ENCODE assay signal across 27 cellular contexts in genomic region chr3:156176629-156177210, GRCh38.
"Had no signal": no experiment of that assay in that cellular context is flagged by ENCODE, and none has a peak within 500 bp of the region (broad histone marks: within the 10 kb centered on the region; RNA-seq: fewer than 3 reads in every experiment).

No MANE protein-coding gene starts in this region.

- H3K27me3 ChIP-seq: stomach, suprapubic skin, testis, thyroid gland, tibial artery, tibial nerve, transverse colon, upper lobe of left lung, upper lobe of right lung, uterus, vagina had no signal

- H3K4me1 Mint-ChIP-seq: stimulated activated effector memory CD8-positive, alpha-beta T cell treated with anti-CD3 and anti-CD28 coated beads, Interleukin-12 subunit alpha, Interleukin-12 subunit beta, amount 100 ng/mL, for 72 hours; stimulated activated memory B cell treated with anti-CD40 and anti-IgM and Interleukin-4, amounts not matched to agents 10 μg/mL and 1 μg/mL and 100 μg/mL, for 72 hours; stimulated activated naive CD8-positive, alpha-beta T cell treated with anti-CD3 and anti-CD28 coated beads, Interleukin-15, amount 100 ng/mL, for 72 hours had no signal

- DNase-seq: stimulated activated CD4-positive, alpha-beta T cell treated with anti-CD3 and anti-CD28 coated beads, Interleukin-2, amount 100 ng/mL, for 48 hours; stimulated activated CD4-positive, alpha-beta T cell treated with anti-CD3 and anti-CD28 coated beads, Interleukin-4, amount 100 ng/mL, for 1 hour; stimulated activated CD4-positive, alpha-beta T cell treated with anti-CD3 and anti-CD28 coated beads, Interleukin-4, amount 100 ng/mL, for 24 hours; stimulated activated CD4-positive, alpha-beta T cell treated with anti-CD3 and anti-CD28 coated beads, Interleukin-4, amount 100 ng/mL, for 4 hours; stimulated activated CD8-positive, alpha-beta memory T cell treated with anti-CD3 and anti-CD28 coated beads, Interleukin-4, amount 100 ng/mL, for 48 hours; stimulated activated naive CD4-positive, alpha-beta T cell; stimulated activated naive CD4-positive, alpha-beta T cell treated with Interleukin-2 at 50 U/mL for 16 hours; stimulated activated naive CD8-positive, alpha-beta T cell treated with anti-CD3 and anti-CD28 coated beads, Interleukin-15, amount 100 ng/mL, for 72 hours; stimulated activated naive CD8-positive, alpha-beta T cell treated with anti-CD3 and anti-CD28 coated beads, Interleukin-15, Interleukin-2, amounts not matched to agents 100 U/mL and 50 U/mL, for 24 hours; stomach; substantia nigra; testis; thyroid gland; tibial artery; transverse colon; trophoblast cell; upper lobe of right lung; uterus had no signal

- H3K36me3 Mint-ChIP-seq: stimulated activated effector memory CD8-positive, alpha-beta T cell treated with anti-CD3 and anti-CD28 coated beads, Interleukin-12 subunit alpha, Interleukin-12 subunit beta, amount 100 ng/mL, for 72 hours; stimulated activated memory B cell treated with anti-CD40 and anti-IgM and Interleukin-4, amounts not matched to agents 10 μg/mL and 1 μg/mL and 100 μg/mL, for 72 hours; type B pancreatic cell had no signal

- H3K36me3 ChIP-seq: stomach, suprapubic skin, thoracic aorta, thyroid gland, tibial artery, tibial nerve, transverse colon, upper lobe of left lung, upper lobe of right lung, uterus, vagina had no signal

- H3K4me1 ChIP-seq: suprapubic skin, tibial nerve, transverse colon, upper lobe of left lung, upper lobe of right lung, uterus, vagina had no signal

- H3K4me3 Mint-ChIP-seq: stimulated activated effector memory CD8-positive, alpha-beta T cell treated with anti-CD3 and anti-CD28 coated beads, Interleukin-12 subunit alpha, Interleukin-12 subunit beta, amount 100 ng/mL, for 72 hours; stimulated activated memory B cell treated with anti-CD40 and anti-IgM and Interleukin-4, amounts not matched to agents 10 μg/mL and 1 μg/mL and 100 μg/mL, for 72 hours; stimulated activated naive CD8-positive, alpha-beta T cell treated with anti-CD3 and anti-CD28 coated beads, Interleukin-15, amount 100 ng/mL, for 72 hours; stimulated activated naive CD8-positive, alpha-beta T cell treated with anti-CD3 and anti-CD28 coated beads, Interleukin-15, Interleukin-2, amounts not matched to agents 100 ng/mL and 50 ng/mL, for 24 hours; type B pancreatic cell had no signal

- H3K4me3 ChIP-seq: stomach, suprapubic skin, testis, thoracic aorta, thyroid gland, tibial artery, tibial nerve, transverse colon, upper lobe of left lung, upper lobe of right lung, uterus, vagina had no signal

- H3K27ac Mint-ChIP-seq: stimulated activated effector memory CD8-positive, alpha-beta T cell treated with anti-CD3 and anti-CD28 coated beads, Interleukin-12 subunit alpha, Interleukin-12 subunit beta, amount 100 ng/mL, for 72 hours; stimulated activated memory B cell treated with anti-CD40 and anti-IgM and Interleukin-4, amounts not matched to agents 10 μg/mL and 1 μg/mL and 100 μg/mL, for 72 hours; stimulated activated naive CD8-positive, alpha-beta T cell treated with anti-CD3 and anti-CD28 coated beads, Interleukin-15, amount 100 ng/mL, for 72 hours; stimulated activated naive CD8-positive, alpha-beta T cell treated with anti-CD3 and anti-CD28 coated beads, Interleukin-15, Interleukin-2, amounts not matched to agents 100 ng/mL and 50 ng/mL, for 24 hours; type B pancreatic cell had no signal

- H3K9me3 ChIP-seq: stomach, suprapubic skin, testis, thoracic aorta, thyroid gland, tibial artery, tibial nerve, transverse colon, upper lobe of left lung, upper lobe of right lung, uterus, vagina had no signal

- H3K27me3 Mint-ChIP-seq: stimulated activated naive CD8-positive, alpha-beta T cell treated with anti-CD3 and anti-CD28 coated beads, Interleukin-15, amount 100 ng/mL, for 72 hours; stimulated activated naive CD8-positive, alpha-beta T cell treated with anti-CD3 and anti-CD28 coated beads, Interleukin-15, Interleukin-2, amounts not matched to agents 100 ng/mL and 50 ng/mL, for 24 hours; type B pancreatic cell had no signal

- H3K9me3 Mint-ChIP-seq: stimulated activated effector memory CD8-positive, alpha-beta T cell treated with anti-CD3 and anti-CD28 coated beads, Interleukin-12 subunit alpha, Interleukin-12 subunit beta, amount 100 ng/mL, for 72 hours; stimulated activated memory B cell treated with anti-CD40 and anti-IgM and Interleukin-4, amounts not matched to agents 10 μg/mL and 1 μg/mL and 100 μg/mL, for 72 hours; stimulated activated naive CD8-positive, alpha-beta T cell treated with anti-CD3 and anti-CD28 coated beads, Interleukin-15, amount 100 ng/mL, for 72 hours; stimulated activated naive CD8-positive, alpha-beta T cell treated with anti-CD3 and anti-CD28 coated beads, Interleukin-15, Interleukin-2, amounts not matched to agents 100 ng/mL and 50 ng/mL, for 24 hours had no signal

- ATAC-seq: stimulated activated effector memory CD8-positive, alpha-beta T cell treated with anti-CD3 and anti-CD28 coated beads, Interleukin-12 subunit alpha, Interleukin-12 subunit beta, amount 100 ng/mL, for 72 hours; stimulated activated memory B cell treated with anti-CD40 and anti-IgM and Interleukin-4, amounts not matched to agents 10 μg/mL and 1 μg/mL and 100 μg/mL, for 72 hours; stimulated activated naive CD8-positive, alpha-beta T cell treated with anti-CD3 and anti-CD28 coated beads, Interleukin-15, amount 100 ng/mL, for 72 hours; stimulated activated naive CD8-positive, alpha-beta T cell treated with anti-CD3 and anti-CD28 coated beads, Interleukin-15, Interleukin-2, amounts not matched to agents 100 U/mL and 50 U/mL, for 24 hours; upper lobe of right lung had no signal

- H3K27ac ChIP-seq: stomach, suprapubic skin, testis, thoracic aorta, thyroid gland, tibial artery, tibial nerve, transverse colon, upper lobe of left lung, upper lobe of right lung, uterus, vagina had no signal
